Comparison of ENCODE assay signal across 11 cellular contexts in the genomic region with DNA sequence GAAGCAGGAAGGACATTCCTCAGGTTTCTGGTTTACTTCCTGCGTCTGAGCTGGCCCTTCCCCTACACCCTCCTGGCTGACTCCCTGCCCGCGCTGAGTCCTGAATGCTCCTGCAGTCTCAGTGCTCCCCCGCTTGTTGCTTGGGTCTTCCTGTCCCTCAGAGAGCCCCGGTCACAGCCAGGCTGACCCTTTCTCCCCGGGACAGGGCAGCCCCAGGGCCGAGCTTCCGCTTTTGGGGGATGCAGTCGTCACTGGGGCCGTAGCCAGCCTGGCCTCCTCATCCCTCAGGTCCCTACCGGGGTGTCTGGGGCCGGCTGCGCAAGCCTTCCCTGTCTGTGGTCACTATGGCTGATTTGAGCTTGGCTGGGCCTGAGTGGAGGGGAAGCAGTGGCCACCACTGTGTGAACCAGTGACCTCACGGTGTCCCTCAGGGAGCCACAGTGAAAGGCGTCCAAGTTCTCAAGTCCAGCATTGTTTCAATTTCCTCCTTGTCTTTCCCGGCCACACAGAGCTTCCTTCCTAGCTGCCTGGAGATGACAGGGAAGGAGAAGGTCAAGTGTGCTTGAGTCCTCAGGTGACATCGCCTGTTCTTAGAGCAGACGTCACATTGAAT. TPM values are rescaled to one million over a fixed set of nuclear protein-coding genes. Genes with fewer than 3 reads are reported as not detected.
DNase-seq lines count a peak whose midpoint lies in the region; ATAC-seq, FAIRE-seq and TF ChIP-seq lines count a peak whose summit lies in the region.
"Had no signal": no experiment of that assay in that cellular context is flagged by ENCODE, and none has a peak within 500 bp of the region (broad histone marks: within the 10 kb centered on the region; RNA-seq: fewer than 3 reads in every experiment).

No MANE protein-coding gene starts in this region.

- H3K27ac ChIP-seq in CD8-positive, alpha-beta memory T cell (ENCODE audit: low read depth, low read length), result no peak overlapping the region
- H3K27ac ChIP-seq in SU-DHL-6 (ENCODE audit: low read depth, low read length), result peak overlapping the region; percentile 100
- H3K27ac ChIP-seq in neutrophil, result peak overlapping the region; percentile 54
- H3K27ac ChIP-seq in small intestine (ENCODE audit: low read depth in 1 of 2, low read length in 1 of 2), result peak overlapping the region in 1 of 2 donors; percentile 74

- H4K20me1 ChIP-seq in SU-DHL-6 (ENCODE audit: low read depth, low read length), result no peaks in the 10 kb centered on the region

- H3K9me3 ChIP-seq in CD8-positive, alpha-beta memory T cell (ENCODE audit: low read length), result no peaks in the 10 kb centered on the region
- H3K9me3 ChIP-seq in SU-DHL-6 (ENCODE audit: insufficient read depth, low read length), result no peaks in the 10 kb centered on the region
- no peaks in the 10 kb centered on the region for H3K9me3 ChIP-seq in neutrophil
- H3K9me3 ChIP-seq in small intestine (ENCODE audit: control insufficient read depth, low read depth), result peaks cover 1% of the 10 kb centered on the region

- peaks cover 0 to 6% (median under 1%) of the 10 kb centered on the region in 5 donors for H3K9me3 Mint-ChIP-seq in CD8-positive, alpha-beta memory T cell
- H3K9me3 Mint-ChIP-seq in endothelial cell (ENCODE audit: unreplicated experiment), result peaks cover 29% of the 10 kb centered on the region

- H3F3A ChIP-seq in SU-DHL-6 (ENCODE audit: insufficient read depth), result peaks cover 56% of the 10 kb centered on the region

- peaks cover 23% of the 10 kb centered on the region for H3K4me1 ChIP-seq in CD8-positive, alpha-beta memory T cell (ENCODE audit: insufficient read depth, low read length)
- H3K4me1 ChIP-seq in neutrophil (ENCODE audit: control insufficient read depth in 1 of 2, insufficient read depth in 1 of 2, low read depth in 1 of 2, low read length in 1 of 2) (peaks cover 30 to 33% of the 10 kb centered on the region in 2 experiments), small intestine (ENCODE audit: control insufficient read depth in 2 of 2, insufficient read depth in 1 of 2, low read depth in 1 of 2, low read length in 1 of 2) (no peaks in the 10 kb centered on the region)

- no peaks in the 10 kb centered on the region for H3K9me2 ChIP-seq in SU-DHL-6 (replicated peaks; ENCODE audit: insufficient read depth, low read length)

- no peak overlapping the region for H3K4me3 ChIP-seq in CD8-positive, alpha-beta memory T cell (ENCODE audit: low read length)
- H3K4me3 ChIP-seq in SU-DHL-6 (ENCODE audit: insufficient read depth, low read length, poor library complexity, severe bottlenecking), result no peak overlapping the region
- no peak overlapping the region for H3K4me3 ChIP-seq in neutrophil (ENCODE audit: low read depth in 1 of 2, low read length in 1 of 2)
- no peak overlapping the region for H3K4me3 ChIP-seq in small intestine (ENCODE audit: low read depth in 1 of 2, low read length in 2 of 2)

- TF ChIP-seq CTCF in SU-DHL-6 (IDR thresholded peaks at IDR 0.05; ENCODE audit: insufficient read depth, low read length, poor library complexity, severe bottlenecking), result no peak
- no peak for TF ChIP-seq CTCF in endothelial cell (IDR thresholded peaks at IDR 0.05; ENCODE audit: unreplicated experiment)
- TF ChIP-seq CTCF in neutrophil (IDR thresholded peaks at IDR 0.05), result no peak

- CTCF ChIA-PET in CD8-positive, alpha-beta memory T cell (lab: Charles Lee), result no interaction called here

- POLR2A ChIA-PET in CD8-positive, alpha-beta memory T cell (lab: Charles Lee), result no interaction called here

- ATAC-seq in GM18873 (IDR thresholded peaks at IDR 0.05; ENCODE audit: low FRiP score, unreplicated experiment), result no peak
- ATAC-seq: stimulated activated naive CD8-positive, alpha-beta T cell treated with anti-CD3 and anti-CD28 coated beads, Interleukin-15, amount 100 ng/mL, for 72 hours had no signal

- H3K79me2 ChIP-seq in SU-DHL-6 (ENCODE audit: insufficient read depth, low read length), result peaks cover 26% of the 10 kb centered on the region

- H3K4me1 Mint-ChIP-seq in CD8-positive, alpha-beta memory T cell, result peaks cover 26 to 46% (median 30%) of the 10 kb centered on the region in 3 donors
- peaks cover 4% of the 10 kb centered on the region for H3K4me1 Mint-ChIP-seq in endothelial cell (ENCODE audit: unreplicated experiment)

- peak overlapping the region; percentile 59 to 81 (median 77) for H3K27ac Mint-ChIP-seq in CD8-positive, alpha-beta memory T cell
- H3K27ac Mint-ChIP-seq in endothelial cell (ENCODE audit: unreplicated experiment), result peak overlapping the region; percentile 88

- peak overlapping the region; percentile 52 for H3K4me2 ChIP-seq in SU-DHL-6 (ENCODE audit: low read depth, low read length, poor library complexity, severe bottlenecking)

- H3K27me3 ChIP-seq in CD8-positive, alpha-beta memory T cell (ENCODE audit: insufficient read depth, low read length, poor library complexity, severe bottlenecking), result no peaks in the 10 kb centered on the region
- H3K27me3 ChIP-seq in SU-DHL-6 (ENCODE audit: low read length) (no peaks in the 10 kb centered on the region), neutrophil (no peaks in the 10 kb centered on the region), small intestine (ENCODE audit: control insufficient read depth in 2 of 2, insufficient read depth in 2 of 2, low read length in 2 of 2) (no peaks in the 10 kb centered on the region)

- H3K4me3 Mint-ChIP-seq in CD8-positive, alpha-beta memory T cell, result peak overlapping the region in 1 of 7 donors; percentile 79
- H3K4me3 Mint-ChIP-seq in endothelial cell (ENCODE audit: unreplicated experiment), result no peak overlapping the region
- H3K4me3 Mint-ChIP-seq: stimulated activated naive CD8-positive, alpha-beta T cell treated with anti-CD3 and anti-CD28 coated beads, Interleukin-15, amount 100 ng/mL, for 72 hours had no signal

- H3K36me3 ChIP-seq in CD8-positive, alpha-beta memory T cell (ENCODE audit: insufficient read depth, low read length), result peaks cover 39% of the 10 kb centered on the region
- H3K36me3 ChIP-seq in SU-DHL-6 (ENCODE audit: low read length), result peaks cover 18% of the 10 kb centered on the region; the same call in 1 of the 2 replicates
- peaks cover 15% of the 10 kb centered on the region for H3K36me3 ChIP-seq in neutrophil
- no peaks in the 10 kb centered on the region for H3K36me3 ChIP-seq in small intestine (ENCODE audit: control insufficient read depth in 2 of 2, insufficient read depth in 2 of 2, low read length in 2 of 2)

- H2AFZ ChIP-seq in SU-DHL-6 (ENCODE audit: low read depth, low read length, severe bottlenecking), result no peak overlapping the region

- peaks cover 0 to 3% of the 10 kb centered on the region in 2 donors for H3K27me3 Mint-ChIP-seq in CD8-positive, alpha-beta memory T cell
- peaks cover 8% of the 10 kb centered on the region for H3K27me3 Mint-ChIP-seq in endothelial cell (ENCODE audit: unreplicated experiment)
- H3K27me3 Mint-ChIP-seq: stimulated activated naive CD8-positive, alpha-beta T cell treated with anti-CD3 and anti-CD28 coated beads, Interleukin-15, amount 100 ng/mL, for 72 hours had no signal

- DNase-seq in CD8-positive, alpha-beta memory T cell, result no peak
- DNase-seq in endothelial cell (ENCODE audit: low spot score) (no peak), SKM-1 treated with dmso at 0.1 percent for 144 hours (lab: John Stamatoyannopoulos, UW; ENCODE audit: unreplicated experiment) (no peak), NCI-H2107 (lab: John Stamatoyannopoulos, UW) (no peak), small intestine (no peak)
- DNase-seq: MM.1S, NCI-H510A treated with DMSO at 0.1 percent for 48 hours had no signal

- peaks cover 30 to 69% (median 37%) of the 10 kb centered on the region in 3 donors for H3K36me3 Mint-ChIP-seq in CD8-positive, alpha-beta memory T cell
- H3K36me3 Mint-ChIP-seq in endothelial cell (ENCODE audit: low read depth, unreplicated experiment), result peaks cover 10% of the 10 kb centered on the region

- FAIRE-seq in small intestine (lab: Jason Lieb, UNC), result no peak

- peak overlapping the region; percentile 34 for H3K9ac ChIP-seq in SU-DHL-6 (ENCODE audit: low read length)

- WGBS in small intestine, 3 donors, result 69 to 80% (median 76%) methylated on average over 18 of the region's 18 CpGs

RNA-seq across cellular contexts. Expression of gene ASMTL, which starts 34.1 kb away (rescaled TPM):
- 10 to 100 TPM; 26.1 to 26.5 TPM for total RNA-seq in CD8-positive, alpha-beta memory T cell
- 47.9 TPM for polyA plus RNA-seq in CD8-positive, alpha-beta memory T cell
- total RNA-seq in endothelial cell (ENCODE audit: unreplicated experiment), result 25.8 TPM
- 10 to 100 TPM; 10.1 to 22.1 (median 12.4) TPM for polyA plus RNA-seq in small intestine

RNA-seq across cellular contexts. Expression of gene P2RY8, which starts 50.1 kb away (rescaled TPM):
- 10 to 100 TPM; 47.1 to 50.1 TPM for total RNA-seq in CD8-positive, alpha-beta memory T cell
- 302 TPM for polyA plus RNA-seq in CD8-positive, alpha-beta memory T cell
- not detected for total RNA-seq in endothelial cell (ENCODE audit: unreplicated experiment)
- polyA plus RNA-seq in small intestine, result 1 to 10 TPM in 1 of 3 donors, under 1 TPM in 2; 0.22 to 2.1 (median 0.81) TPM

Comparison
In these comparisons a context has a peak if more than half of its experiments do, and no peak if none do; other contexts are left out.
1. RNA of gene P2RY8, which starts 50.1 kb away (total RNA-seq): 47.1 to 50.1 TPM in CD8-positive, alpha-beta memory T cell; not detected in endothelial cell (single experiment); every median in the first group is over 10 times any median in the second.